In the genomic region with DNA sequence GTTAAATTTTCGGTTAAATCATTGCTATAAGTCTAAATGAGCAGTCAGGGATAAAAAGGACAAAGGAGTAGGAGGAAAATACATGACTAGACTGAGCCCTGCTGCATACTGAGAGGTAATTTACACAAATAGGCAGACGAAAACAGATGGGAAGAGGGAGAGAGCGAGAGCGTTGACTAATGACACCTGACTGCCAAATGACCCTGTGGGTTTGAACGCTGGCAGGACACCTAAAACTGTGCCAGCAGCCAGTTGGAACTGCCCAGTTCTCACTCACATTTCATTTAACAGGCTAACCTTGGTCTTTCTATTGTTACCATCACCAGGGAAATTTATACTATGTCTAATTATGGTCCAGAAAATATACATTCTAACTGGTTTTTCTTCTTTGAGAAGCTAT, we compare ENCODE assay signal across 2 cellular contexts.
TF ChIP-seq lines count a peak whose summit lies in the region.

No MANE protein-coding gene starts in this region.

TF ChIP-seq in GM23338, 12 proteins besides CTCF, POLR2A, EP300 and RAD21 (continued from another document):
- no peak for TF ChIP-seq ZNF462 (CRISPR knock-in tag; IDR thresholded peaks at IDR 0.05)
- no peak for TF ChIP-seq REST (IDR thresholded peaks at IDR 0.05; ENCODE audit: unreplicated experiment)
- no peak for TF ChIP-seq NANOG (IDR thresholded peaks at IDR 0.05; ENCODE audit: borderline replicate concordance)

TF ChIP-seq in neural cell, 6 proteins besides CTCF, POLR2A, EP300 and RAD21 (continued from another document):
- TF ChIP-seq REST (IDR thresholded peaks at IDR 0.05; ENCODE audit: borderline replicate concordance) (no peak), SMC3 (conservative IDR thresholded peaks at IDR 0.05; ENCODE audit: poor library complexity) (no peak), TAF1 (IDR thresholded peaks at IDR 0.05; ENCODE audit: low read depth) (no peak), MXI1 (conservative IDR thresholded peaks at IDR 0.05; ENCODE audit: poor library complexity, severe bottlenecking) (no peak), POLR2AphosphoS5 (IDR thresholded peaks at IDR 0.05) (no peak)
